Comparison of ENCODE assay signal across 28 cellular contexts in the genomic region with DNA sequence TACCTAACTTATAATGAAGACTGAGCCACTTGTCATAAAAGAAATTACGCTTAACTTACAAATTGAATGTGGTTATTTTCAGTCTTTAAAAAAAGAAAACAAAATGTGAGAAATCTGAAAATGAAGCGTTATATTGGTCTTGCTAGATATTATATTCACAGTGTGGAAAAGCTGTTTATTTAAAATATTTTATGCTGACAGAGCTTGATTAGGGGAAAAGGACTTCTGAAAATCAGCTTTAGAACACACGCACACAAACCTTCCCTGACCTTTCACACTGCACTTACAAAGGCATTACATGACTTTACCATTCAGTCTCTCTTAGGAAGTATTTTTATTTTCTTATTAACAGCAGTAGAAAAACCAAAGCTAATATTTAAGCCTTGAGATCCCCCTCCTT.
"Had no signal": no experiment of that assay in that cellular context is flagged by ENCODE, and none has a peak within 500 bp of the region (broad histone marks: within the 10 kb centered on the region; RNA-seq: fewer than 3 reads in every experiment).

No MANE protein-coding gene starts in this region.

- H3K4me1 Mint-ChIP-seq: immature natural killer cell; stimulated activated naive B cell treated with anti-CD40 and anti-IgM and Interleukin-4, amounts not matched to agents 10 μg/mL and 1 μg/mL and 100 μg/mL, for 72 hours had no signal

- H3K9me3 Mint-ChIP-seq: immature natural killer cell; naive thymus-derived CD4-positive, alpha-beta T cell; natural killer cell treated with Interleukin-12 subunit alpha and Interleukin-12 subunit beta and Interleukin-15 and Interleukin-18, amount 100 ng/mL, for 72 hours; stimulated activated naive B cell treated with anti-CD40 and anti-IgM and Interleukin-4, amounts not matched to agents 10 μg/mL and 1 μg/mL and 100 μg/mL, for 72 hours had no signal

- H3K36me3 ChIP-seq: left lung, pancreas, right atrium auricular region, stomach, thyroid gland, transverse colon, upper lobe of left lung, vagina had no signal

- H3K36me3 Mint-ChIP-seq: immature natural killer cell; mesothelial cell of epicardium; naive thymus-derived CD4-positive, alpha-beta T cell; natural killer cell treated with Interleukin-12 subunit alpha and Interleukin-12 subunit beta and Interleukin-15 and Interleukin-18, amount 100 ng/mL, for 72 hours; stimulated activated naive B cell treated with anti-CD40 and anti-IgM and Interleukin-4, amounts not matched to agents 10 μg/mL and 1 μg/mL and 100 μg/mL, for 72 hours had no signal

- DNase-seq: hypothalamus; immature natural killer cell; kidney; left colon; left lung; mesendoderm; naive thymus-derived CD4-positive, alpha-beta T cell; nucleus accumbens; pancreas; stimulated activated CD4-positive, alpha-beta T cell treated with anti-CD3 and anti-CD28 coated beads, Interleukin-12 subunit alpha, Interleukin-12 subunit beta, amount 100 ng/mL, for 4 hours; stimulated activated CD4-positive, alpha-beta T cell treated with anti-CD3 and anti-CD28 coated beads, Interleukin-15, amount 100 ng/mL, for 24 hours; stimulated activated CD4-positive, alpha-beta T cell treated with anti-CD3 and anti-CD28 coated beads, Interleukin-2, amount 100 ng/mL, for 24 hours; stimulated activated CD4-positive, alpha-beta T cell treated with anti-CD3 and anti-CD28 coated beads, Interleukin-4, amount 100 ng/mL, for 1 hour; stimulated activated naive B cell treated with anti-CD40 and anti-IgM and Interleukin-4, amounts not matched to agents 10 μg/mL and 1 μg/mL and 100 μg/mL, for 72 hours; stimulated activated naive CD8-positive, alpha-beta T cell treated with anti-CD3 and anti-CD28 coated beads, Interleukin-15, Interleukin-2, amounts not matched to agents 100 U/mL and 50 U/mL, for 24 hours; stomach; testis; thyroid gland; transverse colon; upper lobe of left lung had no signal

- H3K27ac Mint-ChIP-seq: immature natural killer cell; mesothelial cell of epicardium; naive thymus-derived CD4-positive, alpha-beta T cell; natural killer cell treated with Interleukin-12 subunit alpha and Interleukin-12 subunit beta and Interleukin-15 and Interleukin-18, amount 100 ng/mL, for 72 hours; stimulated activated naive B cell treated with anti-CD40 and anti-IgM and Interleukin-4, amounts not matched to agents 10 μg/mL and 1 μg/mL and 100 μg/mL, for 72 hours had no signal

- H3K9me3 ChIP-seq: left lung, pancreas, right atrium auricular region, stomach, testis, thyroid gland, transverse colon, upper lobe of left lung, vagina had no signal

- H3K27me3 Mint-ChIP-seq: naive thymus-derived CD4-positive, alpha-beta T cell; natural killer cell treated with Interleukin-12 subunit alpha and Interleukin-12 subunit beta and Interleukin-15 and Interleukin-18, amount 100 ng/mL, for 72 hours; stimulated activated naive B cell treated with anti-CD40 and anti-IgM and Interleukin-4, amounts not matched to agents 10 μg/mL and 1 μg/mL and 100 μg/mL, for 72 hours had no signal

- H3K4me3 ChIP-seq: left lung, lung, pancreas, right atrium auricular region, skin epidermis, stomach, testis, thyroid gland, transverse colon, upper lobe of left lung, vagina had no signal

- H3K27ac ChIP-seq: left lung, pancreas, right atrium auricular region, skin epidermis, stomach, testis, thyroid gland, transverse colon, upper lobe of left lung, vagina had no signal

- H3K27me3 ChIP-seq: left lung, pancreas, right atrium auricular region, stomach, testis, thyroid gland, transverse colon, upper lobe of left lung, vagina had no signal

- ATAC-seq: left colon; left lung; naive thymus-derived CD4-positive, alpha-beta T cell; natural killer cell treated with Interleukin-12 subunit alpha and Interleukin-12 subunit beta and Interleukin-15 and Interleukin-18, amount 100 ng/mL, for 72 hours; pancreas; sciatic nerve; stimulated activated naive B cell treated with anti-CD40 and anti-IgM and Interleukin-4, amounts not matched to agents 10 μg/mL and 1 μg/mL and 100 μg/mL, for 72 hours; stimulated activated naive CD8-positive, alpha-beta T cell treated with anti-CD3 and anti-CD28 coated beads, Interleukin-15, Interleukin-2, amounts not matched to agents 100 U/mL and 50 U/mL, for 24 hours had no signal

- H3K4me1 ChIP-seq: left lung, pancreas, right atrium auricular region, stomach, testis, thyroid gland, transverse colon, upper lobe of left lung, vagina had no signal

- FAIRE-seq: islet of Langerhans, kidney, pancreas had no signal

- H3K4me3 Mint-ChIP-seq: immature natural killer cell; mesothelial cell of epicardium; naive thymus-derived CD4-positive, alpha-beta T cell; natural killer cell treated with Interleukin-12 subunit alpha and Interleukin-12 subunit beta and Interleukin-15 and Interleukin-18, amount 100 ng/mL, for 72 hours; stimulated activated naive B cell treated with anti-CD40 and anti-IgM and Interleukin-4, amounts not matched to agents 10 μg/mL and 1 μg/mL and 100 μg/mL, for 72 hours had no signal
